Comparison of ENCODE assay signal across 1 cellular context in genomic region chr15:42184313-42184712, GRCh38.
TF ChIP-seq lines count a peak whose summit lies in the region.

No MANE protein-coding gene starts in this region.

TF ChIP-seq in HepG2, 621 proteins besides CTCF, POLR2A, EP300 and RAD21:
- TF ChIP-seq PCBP2 (optimal IDR thresholded peaks at IDR 0.05; ENCODE audit: low read depth, low read length, poor library complexity, severe bottlenecking) (no peak), HNRNPUL1 (IDR thresholded peaks at IDR 0.05; ENCODE audit: low read depth, low read length) (no peak), ONECUT2 (CRISPR knock-in tag; IDR thresholded peaks at IDR 0.05) (no peak), SMAD1 (CRISPR knock-in tag; IDR thresholded peaks at IDR 0.05; ENCODE audit: borderline replicate concordance, low read depth) (no peak), ARNT (IDR thresholded peaks at IDR 0.05) (no peak), HMG20B (CRISPR knock-in tag; conservative IDR thresholded peaks at IDR 0.05) (no peak), ZFP82 (CRISPR knock-in tag; IDR thresholded peaks at IDR 0.05; ENCODE audit: borderline replicate concordance) (no peak), ZNF883 (CRISPR knock-in tag; IDR thresholded peaks at IDR 0.05; ENCODE audit: not compliant biosample characterization) (no peak), ZNF367 (CRISPR knock-in tag; IDR thresholded peaks at IDR 0.05; ENCODE audit: borderline replicate concordance) (no peak), KDM2A (CRISPR knock-in tag; IDR thresholded peaks at IDR 0.05; ENCODE audit: borderline replicate concordance, low read depth) (no peak), FOXP1 (IDR thresholded peaks at IDR 0.05) (no peak), FOXP1 (CRISPR knock-in tag; IDR thresholded peaks at IDR 0.05) (no peak), THAP9 (CRISPR knock-in tag; IDR thresholded peaks at IDR 0.05; ENCODE audit: borderline replicate concordance) (no peak), ZNF512B (CRISPR knock-in tag; IDR thresholded peaks at IDR 0.05; ENCODE audit: borderline replicate concordance) (no peak), ZKSCAN8 (CRISPR knock-in tag; IDR thresholded peaks at IDR 0.05; ENCODE audit: borderline replicate concordance) (no peak), ZNF782 (CRISPR knock-in tag; IDR thresholded peaks at IDR 0.05; ENCODE audit: borderline replicate concordance) (no peak), CBFB (CRISPR knock-in tag; IDR thresholded peaks at IDR 0.05) (no peak), PAXIP1 (CRISPR knock-in tag; conservative IDR thresholded peaks at IDR 0.05) (no peak), SMC3 (IDR thresholded peaks at IDR 0.05; ENCODE audit: low read length) (no peak), E2F1 (CRISPR knock-in tag; IDR thresholded peaks at IDR 0.05) (no peak)
